Comparison of ENCODE assay signal across 12 cellular contexts in the genomic region with DNA sequence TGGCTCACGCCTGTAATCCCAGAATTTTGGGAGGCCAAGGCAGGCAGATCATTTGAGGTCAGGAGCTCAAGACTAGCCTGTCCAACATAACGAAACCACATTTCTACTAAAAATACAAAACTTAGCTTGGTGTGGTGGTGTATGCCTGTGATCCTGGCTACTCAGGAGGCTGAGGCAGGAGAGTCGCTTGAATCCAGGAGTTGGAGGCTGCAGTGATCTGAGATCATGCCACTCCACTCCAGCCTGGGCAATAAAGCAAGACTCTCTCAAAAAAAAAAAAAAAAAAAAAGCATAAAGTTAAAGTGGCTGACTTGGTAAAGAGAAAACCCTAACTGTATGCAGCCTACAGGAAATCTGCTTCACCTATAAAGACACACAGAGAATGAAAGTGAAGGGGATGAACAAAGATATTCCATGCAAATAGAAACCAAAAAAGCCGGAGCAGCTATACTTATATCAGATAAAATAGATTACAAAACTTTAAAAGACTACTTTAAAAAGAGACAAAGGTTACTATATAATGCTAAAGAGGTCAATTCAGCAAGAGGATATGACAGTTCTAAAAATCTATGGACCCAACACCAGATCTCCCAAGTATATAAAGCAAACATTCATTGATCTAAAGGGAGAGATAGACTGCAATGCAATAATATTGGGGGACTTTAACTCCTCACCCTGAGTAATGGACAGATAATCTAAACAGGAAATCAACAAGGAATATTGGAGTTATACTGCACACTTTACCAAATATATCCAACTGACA. TPM values are rescaled to one million over a fixed set of nuclear protein-coding genes. Genes with fewer than 3 reads are reported as not detected.
DNase-seq lines count a peak whose midpoint lies in the region; ATAC-seq, FAIRE-seq and TF ChIP-seq lines count a peak whose summit lies in the region.
"Had no signal": no experiment of that assay in that cellular context is flagged by ENCODE, and none has a peak within 500 bp of the region (broad histone marks: within the 10 kb centered on the region; RNA-seq: fewer than 3 reads in every experiment).

No MANE protein-coding gene starts in this region.

- in situ Hi-C loops in GM12878 (cut with MboI): no loop called here

- H3K27ac ChIP-seq in CD4-positive, alpha-beta T cell (ENCODE audit: low read depth, low read length): peak overlapping the region; percentile 34
- H3K27ac ChIP-seq in GM12878 (ENCODE audit: control insufficient read depth, insufficient read depth): no peak overlapping the region
- no peak overlapping the region for H3K27ac ChIP-seq in parathyroid adenoma
- H3K27ac ChIP-seq: ascending aorta had no signal

- H2AFZ ChIP-seq in GM12878 (ENCODE audit: control insufficient read depth, low read depth, low read length) (no peak overlapping the region), parathyroid adenoma (no peak overlapping the region)

- no peaks in the 10 kb centered on the region for H4K20me1 ChIP-seq in GM12878 (ENCODE audit: control insufficient read depth, insufficient read depth)

- TF ChIP-seq RAD21 in GM12878 (IDR thresholded peaks at IDR 0.05; ENCODE audit: insufficient read depth, low read depth, low read length): no peak

- SMC1A ChIA-PET in GM12878 (lab: Charles Lee; ENCODE audit: uncharacterized antibody, unreplicated experiment): no interaction called here

- H3K4me2 ChIP-seq in GM12878 (ENCODE audit: control insufficient read depth, insufficient read depth) (peak overlapping the region; percentile 25), parathyroid adenoma (ENCODE audit: low read length) (peak overlapping the region; percentile 30)

- WGBS in GM12878 (ENCODE audit: insufficient coverage, insufficient replicate concordance, low lambda C conversion rate, missing lambda C conversion rate): 42% methylated on average over 4 of the region's 4 CpGs

- H3K27me3 ChIP-seq in CD4-positive, alpha-beta T cell (ENCODE audit: control insufficient read depth, insufficient read depth, low read length): no peaks in the 10 kb centered on the region
- H3K27me3 ChIP-seq in GM12878 (replicated peaks in 1 of 2; ENCODE audit: control insufficient read depth in 2 of 2, insufficient read depth in 2 of 2, low read length in 1 of 2): no peaks in the 10 kb centered on the region
- no peaks in the 10 kb centered on the region for H3K27me3 ChIP-seq in parathyroid adenoma (ENCODE audit: control insufficient read depth, insufficient read depth, low read length)
- H3K27me3 ChIP-seq: ascending aorta had no signal

- H3K79me2 ChIP-seq in GM12878 (ENCODE audit: control insufficient read depth, insufficient read depth, low read length): peaks cover 12% of the 10 kb centered on the region
- H3K79me2 ChIP-seq in parathyroid adenoma: no peaks in the 10 kb centered on the region

- peak overlapping the region; percentile 88 for H3K4me3 Mint-ChIP-seq in CD4-positive, alpha-beta T cell

- no peak for TF ChIP-seq CTCF in CD4-positive, alpha-beta T cell (IDR thresholded peaks at IDR 0.05)
- TF ChIP-seq CTCF in GM12878 (IDR thresholded peaks at IDR 0.05 in 2 of 3, conservative IDR thresholded peaks at IDR 0.05 in 1 of 3; ENCODE audit: control insufficient read depth in 2 of 3, extremely low read depth in 1 of 3, insufficient read depth in 1 of 3, low read depth in 3 of 3, low read length in 3 of 3) (no peak), parathyroid adenoma (IDR thresholded peaks at IDR 0.05) (no peak)

- CTCF ChIA-PET in CD4-positive, alpha-beta T cell (lab: Charles Lee): no interaction called here
- CTCF ChIA-PET in GM12878 (lab: Yijun Ruan, JAX): no interaction called here

- H3K4me3 ChIP-seq in GM12878 (0 out of 2 replicates have a peak overlapping the region, but pooled peaks have one; percentile 26), parathyroid adenoma (ENCODE audit: low read depth, low read length) (peak overlapping the region; percentile 5)

- H3K27me3 Mint-ChIP-seq in CD4-positive, alpha-beta T cell: no peaks in the 10 kb centered on the region

- DNase-seq in CD4-positive, alpha-beta T cell: no peak
- DNase-seq in KG1 (lab: John Stamatoyannopoulos, UW): peak; percentile 22
- no peak for DNase-seq in GM12878 (ENCODE audit: low read depth, low spot score)
- no peak for DNase-seq in sciatic nerve (ENCODE audit: low spot score)
- DNase-seq in NCI-H1105 (lab: John Stamatoyannopoulos, UW): no peak
- DNase-seq: NCI-H774; stimulated activated CD4-positive, alpha-beta T cell treated with anti-CD3 and anti-CD28 coated beads, Interleukin-4, amount 100 ng/mL, for 24 hours had no signal

- peaks cover 81% of the 10 kb centered on the region for H3K36me3 Mint-ChIP-seq in CD4-positive, alpha-beta T cell (ENCODE audit: low read depth)

- intact Hi-C loops in CD4-positive, alpha-beta T cell (cut with DNase I, micrococcal nuclease): loop anchor here (1.0 to 10.0 kb wide), 7 partner anchors 50 to 350 kb away; partner anchors contain the start of gene GABARAPL1 (in 1 of the 2)
- intact Hi-C loops in GM12878 (cut with micrococcal nuclease; ENCODE audit: unreplicated experiment) (loop anchor here (5.0 kb wide), 1 partner anchor 113 kb away; no protein-coding TSS in a partner anchor), sciatic nerve (cut with DNase I) (no loop called here)

- FAIRE-seq in GM12878 (lab: Jason Lieb, UNC): no peak

- RAD21 ChIA-PET in GM12878 (lab: Charles Lee; ENCODE audit: unreplicated experiment): interaction anchor here (0.7 to 1.0 kb wide), 2 partner anchors 104 to 182 kb away, joined by 3 to 4 read pairs; partner anchors contain the start of gene CD69

- no peak overlapping the region for H3K9ac ChIP-seq in GM12878 (ENCODE audit: control insufficient read depth, insufficient read depth, low read length)
- no peak overlapping the region for H3K9ac ChIP-seq in parathyroid adenoma

- H3K36me3 ChIP-seq in GM12878 (ENCODE audit: control insufficient read depth in 2 of 2, insufficient read depth in 2 of 2, low read length in 1 of 2): no peaks in the 10 kb centered on the region
- H3K36me3 ChIP-seq in parathyroid adenoma (ENCODE audit: control insufficient read depth, insufficient read depth, low read length): no peaks in the 10 kb centered on the region
- H3K36me3 ChIP-seq: ascending aorta had no signal

- POLR2A ChIA-PET in CD4-positive, alpha-beta T cell (lab: Charles Lee): interaction anchor here (1.2 to 9.6 kb wide), 5 partner anchors 9 to 216 kb away, joined by 3 to 145 read pairs (median 7); partner anchors contain the start of gene CD69
- POLR2A ChIA-PET in GM12878 (lab: Charles Lee): no interaction called here

- no TSS peak for BruUV-seq in GM12878 (replicated peaks; lab: Mats Ljungman, UMichigan)

- H3K4me1 ChIP-seq in GM12878 (ENCODE audit: control insufficient read depth, insufficient read depth, low read length) (no peaks in the 10 kb centered on the region), parathyroid adenoma (no peaks in the 10 kb centered on the region)
- H3K4me1 ChIP-seq: ascending aorta had no signal

- peaks cover 45% of the 10 kb centered on the region for H3K4me1 Mint-ChIP-seq in CD4-positive, alpha-beta T cell (ENCODE audit: low read depth)

- TF ChIP-seq POLR2A in GM12878 (IDR thresholded peaks at IDR 0.05; ENCODE audit: low read depth, low read length): no peak

- H3K9me3 ChIP-seq in CD4-positive, alpha-beta T cell (ENCODE audit: control insufficient read depth, low read length): peaks cover 11% of the 10 kb centered on the region
- no peaks in the 10 kb centered on the region; the same call in 2 of the 3 replicates for H3K9me3 ChIP-seq in GM12878 (replicated peaks; ENCODE audit: control insufficient read depth, insufficient read depth, low read length)
- H3K9me3 ChIP-seq in parathyroid adenoma (ENCODE audit: control insufficient read depth, low read length): no peaks in the 10 kb centered on the region

- no peak for TF ChIP-seq EP300 in GM12878 (IDR thresholded peaks at IDR 0.05; ENCODE audit: borderline replicate concordance in 1 of 2, control insufficient read depth in 1 of 2, low read depth in 2 of 2, low read length in 2 of 2)

- ATAC-seq in CD4-positive, alpha-beta T cell (ENCODE audit: poor library complexity): peak; percentile 21
- ATAC-seq in GM12878 (peak; percentile 43), HG03520 (IDR thresholded peaks at IDR 0.05; ENCODE audit: unreplicated experiment) (no peak), sciatic nerve (no peak), GM21528 (IDR thresholded peaks at IDR 0.05; ENCODE audit: low FRiP score, unreplicated experiment) (no peak)

- peak overlapping the region; percentile 98 for H3K27ac Mint-ChIP-seq in CD4-positive, alpha-beta T cell

- peaks cover 8% of the 10 kb centered on the region for H3K9me3 Mint-ChIP-seq in CD4-positive, alpha-beta T cell

RNA-seq across cellular contexts. Expression of gene CLEC2B, which starts 4.1 kb away (rescaled TPM):
- 100 to 1,000 TPM; 152 to 155 TPM for total RNA-seq in CD4-positive, alpha-beta T cell
- 6.0 and 9.6 TPM in 2 replicates for total RNA-seq in GM12878 (2013; cell fraction: nucleolus; rRNA removed)
- total RNA-seq in GM12878 (2014; rRNA removed) (7.1 and 10.7 TPM in 2 replicates), GM12878 (2014; rRNA removed; fragmentation: Illumina TruSeq; extraction: Trizol) (13.4 and 13.6 TPM in 2 replicates), GM12878 (2021) (6.8 and 8.0 TPM in 2 replicates), sciatic nerve (32.6 TPM)
- 2.2 TPM for polyA plus RNA-seq in GM12878 (2011; ENCODE audit: low read depth)
- polyA plus RNA-seq in GM12878 (2011; rRNA removed) (21.5 and 41.5 TPM in 2 replicates), GM12878 (2014; fragmentation: Illumina TruSeq; extraction: Trizol) (15.0 and 23.0 TPM in 2 replicates), GM12878 (2014; fragmentation: Nextera tagmentation; extraction: Ambion mirVana) (10 to 100 TPM; 18.5 to 21.6 TPM), GM12878 (2014; rRNA removed) (7.4 and 9.5 TPM in 2 replicates), GM12878 (2016; fragmentation: Nextera tagmentation; extraction: Ambion mirVana) (10 to 100 TPM in 1 of 2 experiments, 1 to 10 TPM in 1; 8.7 to 10.6 TPM)
- polyA plus RNA-seq in GM12878 (2011; cell fraction: cytosol; rRNA removed): 3.8 and 4.9 TPM in 2 replicates
- polyA plus RNA-seq in GM12878 (2011; cell fraction: nucleus; rRNA removed): 12.8 and 16.6 TPM in 2 replicates
- polyA plus RNA-seq in GM12878 (2012): 5.4 and 5.8 TPM in 2 replicates
- 5.4 and 11.0 TPM in 2 replicates for polyA minus RNA-seq in GM12878 (2011; rRNA and poly(A)+ RNA removed)
- 1.6 and 1.7 TPM in 2 replicates for polyA minus RNA-seq in GM12878 (2011; cell fraction: cytosol; rRNA and poly(A)+ RNA removed)
- 7.7 and 9.3 TPM in 2 replicates for polyA minus RNA-seq in GM12878 (2011; cell fraction: nucleus; rRNA and poly(A)+ RNA removed)

RNA-seq across cellular contexts. Expression of gene KLRF2, which starts 16.2 kb away (rescaled TPM):
- not detected for total RNA-seq in CD4-positive, alpha-beta T cell
- total RNA-seq in GM12878 (2013; cell fraction: nucleolus; rRNA removed): not detected in 2 replicates
- total RNA-seq in GM12878 (2014; rRNA removed) (not detected in 2 replicates), GM12878 (2014; rRNA removed; fragmentation: Illumina TruSeq; extraction: Trizol) (0.32 TPM in 1 of 2 replicates, not detected in the other), GM12878 (2021) (not detected in 2 replicates), sciatic nerve (not detected)
- not detected for polyA plus RNA-seq in GM12878 (2011; ENCODE audit: low read depth)
- polyA plus RNA-seq in GM12878 (2011; rRNA removed) (2.1 and 2.9 TPM in 2 replicates), GM12878 (2014; fragmentation: Illumina TruSeq; extraction: Trizol) (0.15 TPM in 1 of 2 replicates, not detected in the other), GM12878 (2014; fragmentation: Nextera tagmentation; extraction: Ambion mirVana) (under 1 TPM; 0.20 to 0.32 TPM), GM12878 (2014; rRNA removed) (not detected in 2 replicates), GM12878 (2016; fragmentation: Nextera tagmentation; extraction: Ambion mirVana) (not detected)
- 0.40 and 0.52 TPM in 2 replicates for polyA plus RNA-seq in GM12878 (2011; cell fraction: cytosol; rRNA removed)
- 0.42 and 0.59 TPM in 2 replicates for polyA plus RNA-seq in GM12878 (2011; cell fraction: nucleus; rRNA removed)
- polyA plus RNA-seq in GM12878 (2012): not detected in 2 replicates
- polyA minus RNA-seq in GM12878 (2011; rRNA and poly(A)+ RNA removed): 0.44 and 0.57 TPM in 2 replicates
- polyA minus RNA-seq in GM12878 (2011; cell fraction: cytosol; rRNA and poly(A)+ RNA removed): not detected in 2 replicates
- polyA minus RNA-seq in GM12878 (2011; cell fraction: nucleus; rRNA and poly(A)+ RNA removed): not detected in 2 replicates
- total RNA-seq: ascending aorta, Daoy had no signal

RNA-seq across cellular contexts. Expression of gene KLRF1, which starts 37.8 kb away (rescaled TPM):
- under 1 TPM in 1 of 2 experiments, not detected in 1; 0.44 TPM for total RNA-seq in CD4-positive, alpha-beta T cell
- total RNA-seq in GM12878 (2013; cell fraction: nucleolus; rRNA removed): not detected in 2 replicates
- total RNA-seq in GM12878 (2014; rRNA removed): not detected in 2 replicates
- total RNA-seq in GM12878 (2014; rRNA removed; fragmentation: Illumina TruSeq; extraction: Trizol): 0.18 TPM in 1 of 2 replicates, not detected in the other
- total RNA-seq in GM12878 (2021): not detected in 2 replicates
- not detected for polyA plus RNA-seq in GM12878 (2011; ENCODE audit: low read depth)
- polyA plus RNA-seq in GM12878 (2011; rRNA removed): 2.0 and 4.9 TPM in 2 replicates
- polyA plus RNA-seq in GM12878 (2011; cell fraction: cytosol; rRNA removed): 0.51 and 0.59 TPM in 2 replicates
- 1.5 and 2.0 TPM in 2 replicates for polyA plus RNA-seq in GM12878 (2011; cell fraction: nucleus; rRNA removed)
- 0.25 TPM in 1 of 2 replicates, not detected in the other for polyA plus RNA-seq in GM12878 (2012)
- 0.13 TPM in 1 of 2 replicates, not detected in the other for polyA plus RNA-seq in GM12878 (2014; fragmentation: Illumina TruSeq; extraction: Trizol)
- polyA plus RNA-seq in GM12878 (2014; fragmentation: Nextera tagmentation; extraction: Ambion mirVana): under 1 TPM in 1 of 2 experiments, not detected in 1; 0.18 TPM
- 0.27 TPM in 1 of 2 replicates, not detected in the other for polyA plus RNA-seq in GM12878 (2014; rRNA removed)
- not detected for polyA plus RNA-seq in GM12878 (2016; fragmentation: Nextera tagmentation; extraction: Ambion mirVana)
- 0.88 TPM in 1 of 2 replicates, not detected in the other for polyA minus RNA-seq in GM12878 (2011; rRNA and poly(A)+ RNA removed)
- polyA minus RNA-seq in GM12878 (2011; cell fraction: cytosol; rRNA and poly(A)+ RNA removed): not detected in 2 replicates
- polyA minus RNA-seq in GM12878 (2011; cell fraction: nucleus; rRNA and poly(A)+ RNA removed): 0.36 TPM in 1 of 2 replicates, not detected in the other
- 1.8 TPM for total RNA-seq in sciatic nerve
- total RNA-seq: ascending aorta, Daoy had no signal

Comparison
In these comparisons a context has a peak if more than half of its experiments do, and no peak if none do; other contexts are left out.
1. ATAC-seq: peak in CD4-positive, alpha-beta T cell (single experiment) and GM12878 (single experiment); none in HG03520 (single experiment), sciatic nerve (single experiment) and GM21528 (single experiment).